In genomic region chr3:52238193-52238760, GRCh38 we compare ENCODE assay signal across 1 cellular context.
TF ChIP-seq lines count a peak whose summit lies in the region.

No MANE protein-coding gene starts in this region.

TF ChIP-seq in HepG2, 621 proteins besides CTCF, POLR2A, EP300 and RAD21 (continues in another document):
- TF ChIP-seq HNF1B (CRISPR knock-in tag; IDR thresholded peaks at IDR 0.05) (peak; percentile 62; the same call in 1 of the 2 replicates), HIVEP1 (CRISPR knock-in tag; IDR thresholded peaks at IDR 0.05) (peak; percentile 41; the same call in 1 of the 2 replicates), ZFP62 (CRISPR knock-in tag; IDR thresholded peaks at IDR 0.05) (no peak), SMARCC2 (IDR thresholded peaks at IDR 0.05) (no peak), ZBTB40 (IDR thresholded peaks at IDR 0.05) (no peak), ZBTB40 (CRISPR knock-in tag; IDR thresholded peaks at IDR 0.05) (peak; percentile 72; the same call in 1 of the 2 replicates), CSRNP1 (CRISPR knock-in tag; IDR thresholded peaks at IDR 0.05) (0 out of 2 replicates have a peak, but pooled peaks have one; percentile 34), ZBTB14 (CRISPR knock-in tag; IDR thresholded peaks at IDR 0.05) (no peak), MZF1 (CRISPR knock-in tag; IDR thresholded peaks at IDR 0.05; ENCODE audit: borderline replicate concordance) (no peak), ZNF672 (CRISPR knock-in tag; IDR thresholded peaks at IDR 0.05) (no peak), ZNF563 (CRISPR knock-in tag; IDR thresholded peaks at IDR 0.05) (no peak), SIN3A (IDR thresholded peaks at IDR 0.05; ENCODE audit: borderline replicate concordance, low read depth, low read length) (peak; percentile 82; the same call in 1 of the 2 replicates), FOXP4 (CRISPR knock-in tag; IDR thresholded peaks at IDR 0.05) (peak; percentile 77), ZNF232 (CRISPR knock-in tag; IDR thresholded peaks at IDR 0.05; ENCODE audit: borderline replicate concordance) (no peak), ZNF878 (CRISPR knock-in tag; IDR thresholded peaks at IDR 0.05) (0 out of 2 replicates have a peak, but pooled peaks have one; percentile 41), RXRB (CRISPR knock-in tag; IDR thresholded peaks at IDR 0.05; ENCODE audit: borderline replicate concordance) (peak; percentile 91; the same call in 1 of the 2 replicates), CSRNP2 (CRISPR knock-in tag; conservative IDR thresholded peaks at IDR 0.05; ENCODE audit: low read depth) (no peak), ZNF530 (CRISPR knock-in tag; IDR thresholded peaks at IDR 0.05; ENCODE audit: low read depth) (no peak), GLMP (CRISPR knock-in tag; IDR thresholded peaks at IDR 0.05; ENCODE audit: borderline replicate concordance) (no peak), TFAP4 (IDR thresholded peaks at IDR 0.05; ENCODE audit: borderline replicate concordance, low read depth) (0 out of 2 replicates have a peak, but pooled peaks have one; percentile 31), RELA (CRISPR knock-in tag; IDR thresholded peaks at IDR 0.05) (no peak), TFE3 (CRISPR knock-in tag; IDR thresholded peaks at IDR 0.05) (0 out of 2 replicates have a peak, but pooled peaks have one; percentile 30), MXD1 (CRISPR knock-in tag; IDR thresholded peaks at IDR 0.05) (peak; percentile 47), THAP9 (CRISPR knock-in tag; IDR thresholded peaks at IDR 0.05; ENCODE audit: borderline replicate concordance) (0 out of 2 replicates have a peak, but pooled peaks have one; percentile 47), MXD4 (CRISPR knock-in tag; IDR thresholded peaks at IDR 0.05) (peak; percentile 36; the same call in 1 of the 2 replicates)
